15 cellular contexts compared by ENCODE assay signal in genomic region chr7:139661875-139662274, GRCh38.
"Had no signal": no experiment of that assay in that cellular context is flagged by ENCODE, and none has a peak within 500 bp of the region (broad histone marks: within the 10 kb centered on the region; RNA-seq: fewer than 3 reads in every experiment).

No MANE protein-coding gene starts in this region.

- H3K4me3 Mint-ChIP-seq: activated T-cell treated with anti-CD3 and anti-CD28 coated beads, Interleukin-2, amount 50 U/mL, for 72 hours; stimulated activated naive CD8-positive, alpha-beta T cell treated with anti-CD3 and anti-CD28 coated beads, Interleukin-15, Interleukin-2, amounts not matched to agents 100 ng/mL and 50 ng/mL, for 24 hours had no signal

- H3K4me3 ChIP-seq: adrenal gland, left lung, right atrium auricular region, thoracic aorta, upper lobe of right lung had no signal

- H3K9me3 Mint-ChIP-seq: activated T-cell treated with anti-CD3 and anti-CD28 coated beads, Interleukin-2, amount 50 U/mL, for 72 hours; stimulated activated naive CD8-positive, alpha-beta T cell treated with anti-CD3 and anti-CD28 coated beads, Interleukin-15, Interleukin-2, amounts not matched to agents 100 ng/mL and 50 ng/mL, for 24 hours had no signal

- H3K27ac ChIP-seq: adrenal gland, foreskin keratinocyte, left lung, thoracic aorta, upper lobe of right lung, VCaP had no signal

- H3K27me3 Mint-ChIP-seq: stimulated activated naive CD8-positive, alpha-beta T cell treated with anti-CD3 and anti-CD28 coated beads, Interleukin-15, Interleukin-2, amounts not matched to agents 100 ng/mL and 50 ng/mL, for 24 hours had no signal

- H3K36me3 ChIP-seq: adrenal gland, left lung, right atrium auricular region, upper lobe of right lung had no signal

- H3K9me3 ChIP-seq: adrenal gland, left lung, right atrium auricular region, thoracic aorta, upper lobe of right lung had no signal

- ATAC-seq: activated naive CD4-positive, alpha-beta T cell treated with anti-CD3 and anti-CD28 coated beads, Interleukin-2, amount 50 U/mL, for 72 hours; activated T-cell treated with anti-CD3 and anti-CD28 coated beads, Interleukin-2, amount 50 U/mL, for 72 hours; foreskin keratinocyte; left lung; upper lobe of right lung had no signal

- H3K27ac Mint-ChIP-seq: activated naive CD4-positive, alpha-beta T cell treated with anti-CD3 and anti-CD28 coated beads, Interleukin-2, amount 50 U/mL, for 72 hours; activated T-cell treated with anti-CD3 and anti-CD28 coated beads, Interleukin-2, amount 50 U/mL, for 72 hours; stimulated activated naive CD8-positive, alpha-beta T cell treated with anti-CD3 and anti-CD28 coated beads, Interleukin-15, Interleukin-2, amounts not matched to agents 100 ng/mL and 50 ng/mL, for 24 hours had no signal

- H3K36me3 Mint-ChIP-seq: activated naive CD4-positive, alpha-beta T cell treated with anti-CD3 and anti-CD28 coated beads, Interleukin-2, amount 50 U/mL, for 72 hours had no signal

- DNase-seq: activated CD4-positive, CD25-positive, alpha-beta regulatory T cell treated with anti-CD3 and anti-CD28 coated beads, Interleukin-2, amount 50 U/mL, for 72 hours; activated gamma-delta T cell; activated T-cell treated with anti-CD3 and anti-CD28 coated beads, Interleukin-2, amount 50 U/mL, for 72 hours; adrenal gland; foreskin keratinocyte; glutamatergic neuron; hypothalamus; left lung; mammary epithelial cell; upper lobe of right lung had no signal

- H3K27me3 ChIP-seq: adrenal gland, foreskin keratinocyte, left lung, right atrium auricular region, upper lobe of right lung had no signal
